13 cellular contexts compared by ENCODE assay signal in the genomic region with DNA sequence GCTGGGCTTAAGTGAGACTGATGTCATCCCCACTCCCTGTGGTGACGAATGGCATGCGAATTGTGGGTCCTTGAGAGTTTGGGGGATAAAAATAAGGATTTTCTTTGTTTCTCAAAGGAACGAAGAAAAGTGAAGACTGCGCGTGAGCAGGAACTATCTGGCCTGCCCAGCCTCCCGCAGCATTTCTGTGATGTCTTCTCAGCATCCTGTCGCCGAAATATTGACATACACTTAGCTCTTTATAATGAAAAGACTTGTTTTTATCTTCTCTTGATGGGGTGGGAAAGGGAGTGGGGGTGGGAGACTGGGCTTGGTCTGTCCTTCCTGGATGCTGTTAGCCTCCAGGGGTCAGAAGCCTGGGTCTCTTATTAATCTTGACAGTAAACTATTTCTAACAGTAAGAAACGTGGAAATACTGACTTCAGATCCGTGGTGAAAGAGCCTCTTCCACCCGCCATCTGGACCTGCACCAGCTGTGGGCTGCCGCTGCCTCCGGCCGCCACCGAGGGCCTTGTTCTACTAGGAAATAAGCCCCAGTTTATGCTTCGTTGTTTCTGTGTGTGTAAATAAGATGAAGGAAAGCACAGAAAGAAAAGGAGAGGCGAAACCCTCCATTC.
A peak's percentile ranks its signal among the peaks of the same experiment; 100 is the strongest.
DNase-seq lines count a peak whose midpoint lies in the region; ATAC-seq and TF ChIP-seq lines count a peak whose summit lies in the region.
"Had no signal": no experiment of that assay in that cellular context is flagged by ENCODE, and none has a peak within 500 bp of the region (broad histone marks: within the 10 kb centered on the region; RNA-seq: fewer than 3 reads in every experiment).

No MANE protein-coding gene starts in this region.

- H3K27ac ChIP-seq in HUES48 (ENCODE audit: low read depth, low read length) (peak overlapping the region; percentile 6), esophagus squamous epithelium (peak overlapping the region; percentile 87 to 97 (median 89)), mucosa of rectum (ENCODE audit: low read depth in 2 of 2, low read length in 2 of 2) (peak overlapping the region; percentile 12 to 61), stomach (peak overlapping the region; percentile 13 to 91 (median 81))

- no peak for ATAC-seq in HG02970 (IDR thresholded peaks at IDR 0.05; ENCODE audit: low FRiP score, unreplicated experiment)
- ATAC-seq in HG03095 (IDR thresholded peaks at IDR 0.05; ENCODE audit: unreplicated experiment): no peak
- ATAC-seq: activated T-helper 17 cell treated with anti-CD3 and anti-CD28 coated beads, Interleukin-2, amount 50 U/mL, for 72 hours; mucosa of descending colon had no signal

- DNase-seq in esophagus squamous epithelium (lab: John Stamatoyannopoulos, UW) (no peak), stomach (peak; percentile 43), glomerular visceral epithelial cell (ENCODE audit: extremely low spot score) (no peak), NCI-H1048 (lab: John Stamatoyannopoulos, UW) (no peak)
- DNase-seq: activated CD4-positive, alpha-beta T cell treated with anti-CD3 and anti-CD28 coated beads for 48 hours; mucosa of descending colon; NCI-H1092 treated with DMSO at 0.1 percent for 48 hours had no signal

- WGBS in esophagus squamous epithelium, 2 donors: 21 to 60% methylated on average over 17 of the region's 17 CpGs
- 33 to 54% (median 45%) methylated on average over 17 of the region's 17 CpGs for WGBS in stomach, 5 donors

- H3K9ac ChIP-seq in HUES48 (ENCODE audit: low read depth, low read length) (no peak overlapping the region), mucosa of rectum (ENCODE audit: low read depth in 1 of 2, low read length in 2 of 2) (no peak overlapping the region)

- H3K36me3 ChIP-seq in HUES48 (ENCODE audit: control insufficient read depth, insufficient read depth, low read length) (no peaks in the 10 kb centered on the region), esophagus squamous epithelium (peaks cover 3 to 92% (median 6%) of the 10 kb centered on the region in 3 donors), mucosa of rectum (ENCODE audit: control insufficient read depth in 2 of 2, insufficient read depth in 2 of 2, low read length in 2 of 2) (peaks cover 14 to 33% of the 10 kb centered on the region in 2 donors), stomach (peaks cover 25 to 49% (median 31%) of the 10 kb centered on the region in 4 donors)

- intact Hi-C loops in esophagus squamous epithelium (cut with DNase I) (no loop called here), stomach (cut with DNase I; ENCODE audit: low total_unique reads) (no loop called here)

- no peak overlapping the region for H3K4me3 ChIP-seq in HUES48 (ENCODE audit: low read depth, low read length)
- H3K4me3 ChIP-seq in esophagus squamous epithelium: peak overlapping the region in 3 of 4 donors; percentile 0 to 34 (median 1)
- no peak overlapping the region for H3K4me3 ChIP-seq in mucosa of rectum (ENCODE audit: low read length in 2 of 2)
- H3K4me3 ChIP-seq in stomach: peak overlapping the region in 1 of 4 donors; percentile 2
- H3K4me3 ChIP-seq: mucosa of descending colon, skin epidermis had no signal

- TF ChIP-seq CTCF in esophagus squamous epithelium (IDR thresholded peaks at IDR 0.05): no peak
- TF ChIP-seq CTCF in stomach (IDR thresholded peaks at IDR 0.05): peak in 1 of 7 experiments; percentile 3

- no peak for TF ChIP-seq POLR2A in esophagus squamous epithelium (IDR thresholded peaks at IDR 0.05)
- TF ChIP-seq POLR2A in stomach (IDR thresholded peaks at IDR 0.05): no peak

- no peak for TF ChIP-seq EP300 in stomach (IDR thresholded peaks at IDR 0.05)

- no peaks in the 10 kb centered on the region for H3K9me3 ChIP-seq in HUES48 (ENCODE audit: control insufficient read depth, insufficient read depth, low read length)
- no peaks in the 10 kb centered on the region for H3K9me3 ChIP-seq in esophagus squamous epithelium
- no peaks in the 10 kb centered on the region for H3K9me3 ChIP-seq in mucosa of rectum (ENCODE audit: control insufficient read depth in 2 of 2, low read length in 2 of 2)
- no peaks in the 10 kb centered on the region for H3K9me3 ChIP-seq in stomach
- H3K9me3 ChIP-seq: mucosa of descending colon had no signal

- H3K4me1 ChIP-seq in HUES48 (ENCODE audit: control insufficient read depth, insufficient read depth, low read length) (peaks cover 13% of the 10 kb centered on the region), esophagus squamous epithelium (peaks cover 38 to 100% (median 98%) of the 10 kb centered on the region in 3 donors), mucosa of rectum (ENCODE audit: control insufficient read depth in 2 of 2, insufficient read depth in 2 of 2, low read length in 2 of 2) (peaks cover 22 to 29% of the 10 kb centered on the region in 2 donors), stomach (peaks cover 63 to 100% (median 88%) of the 10 kb centered on the region in 4 donors)

- H3K27me3 ChIP-seq in HUES48 (ENCODE audit: control insufficient read depth, insufficient read depth, low read length): no peaks in the 10 kb centered on the region
- no peaks in the 10 kb centered on the region for H3K27me3 ChIP-seq in esophagus squamous epithelium
- H3K27me3 ChIP-seq in mucosa of rectum (ENCODE audit: control insufficient read depth in 2 of 2, insufficient read depth in 2 of 2, low read length in 2 of 2): no peaks in the 10 kb centered on the region
- H3K27me3 ChIP-seq in stomach: no peaks in the 10 kb centered on the region

Comparison
In these comparisons a context has a peak if more than half of its experiments do, and no peak if none do; other contexts are left out.
1. H3K27ac ChIP-seq: peak in every context shown above with its lines; median percentile 89 in esophagus squamous epithelium; 81 in stomach; 36 in mucosa of rectum; 6 in HUES48.
2. H3K4me3 ChIP-seq: peak in esophagus squamous epithelium (3 of 4); none in HUES48 (single experiment) and mucosa of rectum (0 of 2).